ENCODE assay signal across 1 cellular context in the genomic region with DNA sequence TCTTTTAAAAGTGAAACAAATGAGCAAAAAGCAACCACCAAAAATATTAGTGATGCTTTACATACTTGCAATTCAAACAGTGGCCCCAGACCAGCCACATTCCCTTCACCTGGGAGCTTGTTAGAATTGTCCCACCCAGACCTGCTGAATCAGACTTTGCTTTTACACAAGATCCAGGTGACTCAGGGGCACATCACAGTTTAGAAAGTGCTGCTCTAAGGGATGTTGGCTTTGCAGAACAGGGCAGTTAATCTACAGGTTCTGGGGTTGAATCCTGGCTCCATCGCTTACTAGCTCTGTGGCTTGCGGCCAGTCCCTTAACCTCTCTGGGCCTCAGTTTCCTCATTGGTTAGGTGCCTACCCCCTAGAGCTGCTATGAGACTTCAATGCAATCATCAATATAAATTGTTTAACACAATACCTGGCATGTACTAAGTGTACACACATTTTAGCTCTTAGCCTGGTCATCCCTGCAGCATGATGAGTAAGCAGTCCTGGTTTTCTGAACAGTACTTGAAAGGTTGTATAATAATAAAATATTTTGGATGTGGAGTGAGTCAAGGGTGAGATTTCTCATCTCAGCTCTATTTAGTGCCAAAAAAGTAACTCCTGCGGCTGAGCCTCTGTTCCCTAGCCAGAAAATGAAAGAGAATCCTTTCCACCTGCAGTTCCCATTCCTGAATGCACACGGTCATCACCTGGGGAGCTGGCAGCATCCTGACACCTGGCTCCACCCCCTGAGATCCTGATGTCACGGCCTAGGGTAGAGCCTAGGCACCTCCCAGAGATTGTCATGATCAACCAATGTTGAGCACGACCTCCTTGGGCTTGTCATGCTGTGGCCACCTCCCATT.
TF ChIP-seq lines count a peak whose summit lies in the region.

No MANE protein-coding gene starts in this region.

TF ChIP-seq in SK-N-SH treated with all-trans-retinoic acid at 6 μM for 48 hours, 23 proteins besides CTCF, POLR2A, EP300 and RAD21 (continued from another document):
- TF ChIP-seq ZNF8 (CRISPR knock-in tag; IDR thresholded peaks at IDR 0.05) (no peak), GLIS3 (CRISPR knock-in tag; IDR thresholded peaks at IDR 0.05) (no peak), ZFP30 (CRISPR knock-in tag; IDR thresholded peaks at IDR 0.05) (no peak)
